Comparison of ENCODE assay signal across 10 cellular contexts in genomic region chr12:6183689-6184441, GRCh38. TPM values are rescaled to one million over a fixed set of nuclear protein-coding genes. Genes with fewer than 3 reads are reported as not detected.
A peak's percentile ranks its signal among the peaks of the same experiment; 100 is the strongest.
DNase-seq lines count a peak whose midpoint lies in the region; ATAC-seq, FAIRE-seq and TF ChIP-seq lines count a peak whose summit lies in the region.
"Had no signal": no experiment of that assay in that cellular context is flagged by ENCODE, and none has a peak within 500 bp of the region (broad histone marks: within the 10 kb centered on the region; RNA-seq: fewer than 3 reads in every experiment).

No MANE protein-coding gene starts in this region.

- no peak overlapping the region for H3K4me3 Mint-ChIP-seq in immature natural killer cell
- H3K4me3 Mint-ChIP-seq: activated naive CD4-positive, alpha-beta T cell treated with anti-CD3 and anti-CD28 coated beads for 36 hours; naive thymus-derived CD8-positive, alpha-beta T cell had no signal

- H3K4me1 ChIP-seq in thoracic aorta (ENCODE audit: control insufficient read depth in 1 of 2, low read depth in 2 of 2) (peaks cover 62 to 93% of the 10 kb centered on the region in 2 donors), kidney (ENCODE audit: control insufficient read depth in 1 of 2, insufficient read depth in 1 of 2, low read depth in 1 of 2, low read length in 2 of 2) (peaks cover 11 to 43% of the 10 kb centered on the region in 2 donors)

- no peaks in the 10 kb centered on the region for H3K9me3 ChIP-seq in thoracic aorta
- H3K9me3 ChIP-seq in kidney (ENCODE audit: control insufficient read depth in 1 of 2, low read length in 2 of 2) = no peaks in the 10 kb centered on the region

- intact Hi-C loops in left colon (cut with DNase I, micrococcal nuclease) (loop anchor here in 1 of 2 donors (10.0 kb wide), 1 partner anchor 119 kb away; no protein-coding TSS in a partner anchor), kidney (cut with DNase I) (no loop called here)

- TF ChIP-seq CTCF in cardiac fibroblast (IDR thresholded peaks at IDR 0.05; ENCODE audit: low read depth, low read length) (no peak), thoracic aorta (IDR thresholded peaks at IDR 0.05) (no peak), kidney (IDR thresholded peaks at IDR 0.05; ENCODE audit: borderline replicate concordance, extremely low read depth, insufficient read depth) (no peak)

- ATAC-seq in left colon = peak; percentile 81
- ATAC-seq in thoracic aorta (ENCODE audit: insufficient number of reproducible peaks, low FRiP score, low read depth) = peak; percentile 44
- ATAC-seq: naive thymus-derived CD8-positive, alpha-beta T cell had no signal

- H3K36me3 ChIP-seq in thoracic aorta = no peaks in the 10 kb centered on the region
- no peaks in the 10 kb centered on the region for H3K36me3 ChIP-seq in kidney (ENCODE audit: control insufficient read depth in 1 of 2, insufficient read depth in 2 of 2, low read length in 2 of 2)

- H3K27ac ChIP-seq in thoracic aorta = peak overlapping the region; percentile 87 to 91
- H3K27ac ChIP-seq in kidney (ENCODE audit: low read depth in 2 of 2, low read length in 2 of 2) = peak overlapping the region in 1 of 2 donors; percentile 2

- H3K36me3 Mint-ChIP-seq in immature natural killer cell = no peaks in the 10 kb centered on the region
- H3K36me3 Mint-ChIP-seq: naive thymus-derived CD8-positive, alpha-beta T cell had no signal

- no peaks in the 10 kb centered on the region for H3K27me3 ChIP-seq in thoracic aorta (replicated peaks; ENCODE audit: insufficient read depth)

- H3K4me3 ChIP-seq in cardiac fibroblast (replicated peaks in 1 of 2; ENCODE audit: low read depth in 2 of 2, low read length in 2 of 2) (no peak overlapping the region), thoracic aorta (peak overlapping the region; percentile 16), kidney (ENCODE audit: low read length in 2 of 2) (peak overlapping the region in 1 of 2 donors; percentile 1)

- H3K4me1 Mint-ChIP-seq in immature natural killer cell = no peaks in the 10 kb centered on the region

- no peak overlapping the region for H3K27ac Mint-ChIP-seq in immature natural killer cell
- H3K27ac Mint-ChIP-seq: activated naive CD4-positive, alpha-beta T cell treated with anti-CD3 and anti-CD28 coated beads for 36 hours had no signal

- peak overlapping the region in 1 of 2 donors; percentile 7 for H3K9ac ChIP-seq in kidney (ENCODE audit: low read length in 2 of 2)

- DNase-seq in MV-4-11 (lab: John Stamatoyannopoulos, UW) (peak; percentile 26), cardiac fibroblast (ENCODE audit: low read depth in 2 of 2) (peak; percentile 53 to 64), left colon (peak; percentile 81 to 86), thoracic aorta (ENCODE audit: low spot score) (no peak), iPS-NIHi11 (ENCODE audit: low spot score) (no peak), immature natural killer cell (no peak), kidney (no peak)
- DNase-seq: activated naive CD4-positive, alpha-beta T cell treated with anti-CD3 and anti-CD28 coated beads for 36 hours; DMS53; naive thymus-derived CD8-positive, alpha-beta T cell had no signal

- FAIRE-seq in kidney (lab: Jason Lieb, UNC) = no peak

- no peaks in the 10 kb centered on the region for H3K9me3 Mint-ChIP-seq in immature natural killer cell
- H3K9me3 Mint-ChIP-seq: activated naive CD4-positive, alpha-beta T cell treated with anti-CD3 and anti-CD28 coated beads for 36 hours had no signal

- peaks cover under 1 to 16% (median 4%) of the 10 kb centered on the region in 3 donors for H3K27me3 Mint-ChIP-seq in immature natural killer cell (ENCODE audit: low read depth in 3 of 3)

RNA-seq across cellular contexts. Expression of gene CD9, which starts 16.3 kb away (rescaled TPM):
- total RNA-seq in left colon (100 to 1,000 TPM; 574 to 766 TPM), thoracic aorta (100 to 1,000 TPM; 249 to 300 TPM), kidney (421 TPM)
- polyA plus RNA-seq in immature natural killer cell (1 to 10 TPM; 2.1 to 9.8 (median 5.1) TPM), kidney (ENCODE audit: insufficient read depth, low read depth, low replicate concordance) (301 TPM)

RNA-seq across cellular contexts. Expression of gene VWF, which starts 59.4 kb away (rescaled TPM):
- total RNA-seq in left colon (10 to 100 TPM; 42.8 to 48.5 TPM), thoracic aorta (100 to 1,000 TPM; 164 to 251 TPM), kidney (183 TPM)
- polyA plus RNA-seq in immature natural killer cell (under 1 TPM in 2 of 3 donors, not detected in 1; 0.10 to 0.16 TPM), kidney (ENCODE audit: insufficient read depth, low read depth, low replicate concordance) (9.6 TPM)
- total RNA-seq: activated naive CD4-positive, alpha-beta T cell treated with anti-CD3 and anti-CD28 coated beads for 36 hours had no signal
- polyA plus RNA-seq: naive thymus-derived CD8-positive, alpha-beta T cell had no signal

Comparison
In these comparisons a context has a peak if more than half of its experiments do, and no peak if none do; other contexts are left out.
1. DNase-seq: peak in MV-4-11 (single experiment), cardiac fibroblast (2 of 2) and left colon (2 of 2); none in thoracic aorta (single experiment), iPS-NIHi11 (single experiment), immature natural killer cell (0 of 3) and kidney (single experiment).